ENCODE assay signal across 11 cellular contexts in genomic region chr17:40224707-40225092, GRCh38. TPM values are rescaled to one million over a fixed set of nuclear protein-coding genes. Genes with fewer than 3 reads are reported as not detected.
DNase-seq lines count a peak whose midpoint lies in the region; ATAC-seq and TF ChIP-seq lines count a peak whose summit lies in the region.
"Had no signal": no experiment of that assay in that cellular context is flagged by ENCODE, and none has a peak within 500 bp of the region (broad histone marks: within the 10 kb centered on the region; RNA-seq: fewer than 3 reads in every experiment).

No MANE protein-coding gene starts in this region.

- H3K27ac Mint-ChIP-seq in WTC11 = peak overlapping the region; percentile 86
- peak overlapping the region; percentile 27 for H3K27ac Mint-ChIP-seq in osteocyte (ENCODE audit: unreplicated experiment)
- H3K27ac Mint-ChIP-seq: activated naive CD8-positive, alpha-beta T cell treated with anti-CD3 and anti-CD28 coated beads, Interleukin-2, amount 10 ng/mL, durations not matched to agents 7 days and 5 days had no signal

- H3K36me3 Mint-ChIP-seq in WTC11 (no peaks in the 10 kb centered on the region), osteocyte (ENCODE audit: unreplicated experiment) (peaks cover 3% of the 10 kb centered on the region)

- H3K9me3 Mint-ChIP-seq in WTC11 = no peaks in the 10 kb centered on the region
- no peaks in the 10 kb centered on the region for H3K9me3 Mint-ChIP-seq in osteocyte (ENCODE audit: unreplicated experiment)
- H3K9me3 Mint-ChIP-seq: activated naive CD8-positive, alpha-beta T cell treated with anti-CD3 and anti-CD28 coated beads, Interleukin-2, amount 10 ng/mL, durations not matched to agents 7 days and 5 days had no signal

- POLR2A ChIA-PET in WTC11 (lab: Charles Lee) = no interaction called here

- H3K4me1 Mint-ChIP-seq in WTC11 (peaks cover 18% of the 10 kb centered on the region), osteocyte (ENCODE audit: unreplicated experiment) (peaks cover 26% of the 10 kb centered on the region)

- DNase-seq in C1 segment of cervical spinal cord (lab: John Stamatoyannopoulos, UW) (peak in 11 of 14 donors; percentile 9 to 62 (median 47)), WTC11 (ENCODE audit: low spot score) (no peak), fibroblast of the aortic adventitia (ENCODE audit: low read depth) (peak; percentile 92), osteocyte (ENCODE audit: extremely low spot score, unreplicated experiment) (no peak)
- DNase-seq: activated naive CD8-positive, alpha-beta T cell treated with anti-CD3 and anti-CD28 coated beads, Interleukin-2, amount 10 ng/mL, durations not matched to agents 7 days and 5 days; NCI-H1048; SW 1271 had no signal

- H3K4me3 ChIP-seq in fibroblast of the aortic adventitia (ENCODE audit: low read depth, low read length) = no peak overlapping the region

- CTCF ChIA-PET in WTC11 (lab: Charles Lee) = interaction anchor here (0.7 to 0.8 kb wide), 4 partner anchors 22 to 1670 kb away, joined by 3 read pairs; no protein-coding TSS in a partner anchor

- H3K4me3 Mint-ChIP-seq in WTC11 = no peak overlapping the region
- no peak overlapping the region for H3K4me3 Mint-ChIP-seq in osteocyte (ENCODE audit: unreplicated experiment)
- H3K4me3 Mint-ChIP-seq: activated naive CD8-positive, alpha-beta T cell treated with anti-CD3 and anti-CD28 coated beads, Interleukin-2, amount 10 ng/mL, durations not matched to agents 7 days and 5 days had no signal

- no peak for TF ChIP-seq CTCF in WTC11 (IDR thresholded peaks at IDR 0.05)
- no peak for TF ChIP-seq CTCF in fibroblast of the aortic adventitia (IDR thresholded peaks at IDR 0.05; ENCODE audit: insufficient read depth, low read length)
- TF ChIP-seq CTCF in osteocyte (IDR thresholded peaks at IDR 0.05) = no peak

- ATAC-seq in WTC11 (no peak), GM21619 (IDR thresholded peaks at IDR 0.05; ENCODE audit: unreplicated experiment) (no peak), HG03342 (IDR thresholded peaks at IDR 0.05; ENCODE audit: unreplicated experiment) (no peak), GM21723 (IDR thresholded peaks at IDR 0.05; ENCODE audit: unreplicated experiment) (no peak), GM19397 (IDR thresholded peaks at IDR 0.05; ENCODE audit: unreplicated experiment) (no peak)

- H3K27me3 Mint-ChIP-seq in WTC11 (ENCODE audit: low read depth) = no peaks in the 10 kb centered on the region
- H3K27me3 Mint-ChIP-seq in osteocyte (ENCODE audit: unreplicated experiment) = no peaks in the 10 kb centered on the region
- H3K27me3 Mint-ChIP-seq: activated naive CD8-positive, alpha-beta T cell treated with anti-CD3 and anti-CD28 coated beads, Interleukin-2, amount 10 ng/mL, durations not matched to agents 7 days and 5 days had no signal

TF ChIP-seq in WTC11, 78 proteins besides CTCF, POLR2A, EP300 and RAD21:
- TF ChIP-seq ZNF671 (CRISPR knock-in tag; IDR thresholded peaks at IDR 0.05) (no peak), ZNF281 (CRISPR knock-in tag; IDR thresholded peaks at IDR 0.05) (no peak), ZNF138 (CRISPR knock-in tag; conservative IDR thresholded peaks at IDR 0.05) (no peak), CBFB (CRISPR knock-in tag; IDR thresholded peaks at IDR 0.05; ENCODE audit: low read depth) (no peak)

RNA-seq across cellular contexts. Expression of gene WIPF2, which starts 5.6 kb away (rescaled TPM):
- total RNA-seq in WTC11 (2021) (23.0 to 24.6 TPM (median 23.8 TPM) in 3 replicates), fibroblast of the aortic adventitia (ENCODE audit: low replicate concordance) (4.1 and 9.6 TPM in 2 replicates), osteocyte (28.3 and 28.6 TPM in 2 replicates)

RNA-seq across cellular contexts. Expression of gene RAPGEFL1, which starts 47.4 kb away (rescaled TPM):
- total RNA-seq in WTC11 (2021) (19.9 to 23.0 TPM (median 19.9 TPM) in 3 replicates), fibroblast of the aortic adventitia (ENCODE audit: low replicate concordance) (2.1 and 3.8 TPM in 2 replicates), osteocyte (5.7 and 6.8 TPM in 2 replicates)

Comparison
In these comparisons a context has a peak if more than half of its experiments do, and no peak if none do; other contexts are left out.
1. DNase-seq: peak in C1 segment of cervical spinal cord (11 of 14) and fibroblast of the aortic adventitia (single experiment); none in WTC11 (single experiment) and osteocyte (single experiment).